In the genomic region with DNA sequence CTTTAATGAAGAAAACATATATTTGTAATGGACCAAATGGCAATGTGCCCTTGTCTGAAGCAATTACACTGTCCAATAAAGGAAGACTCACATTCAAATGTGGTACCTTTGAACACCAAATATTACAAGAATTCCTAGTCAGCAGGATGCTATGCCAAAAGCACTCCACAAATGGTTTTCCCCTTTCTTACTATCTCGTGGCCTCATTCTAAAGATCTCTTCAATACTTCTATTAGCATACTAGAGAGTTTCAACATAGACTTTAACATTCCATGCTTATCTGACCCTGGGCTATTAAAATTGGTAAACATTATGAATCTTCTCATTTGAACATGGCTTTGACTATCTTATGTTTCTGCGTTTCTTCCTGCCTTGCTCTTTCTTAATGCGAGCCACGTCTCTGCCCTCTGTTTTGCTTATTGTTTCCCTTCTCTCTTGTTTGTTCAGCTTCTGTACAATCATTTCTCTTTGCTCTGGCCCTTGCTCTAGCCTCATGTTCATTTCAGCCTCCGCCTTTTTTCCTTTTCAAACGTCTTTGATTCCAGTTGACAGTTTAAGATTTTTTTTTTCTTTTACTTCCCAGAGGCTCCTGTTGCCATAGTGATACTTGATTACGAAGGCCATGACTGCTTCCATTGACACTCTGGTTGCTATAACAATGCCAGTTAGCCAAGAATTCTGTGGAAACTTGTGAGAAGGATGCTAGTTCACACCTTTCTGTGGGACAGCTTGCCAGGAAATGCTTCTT, we compare ENCODE assay signal across 14 cellular contexts. TPM values are rescaled to one million over a fixed set of nuclear protein-coding genes. Genes with fewer than 3 reads are reported as not detected.
DNase-seq lines count a peak whose midpoint lies in the region; ATAC-seq, FAIRE-seq and TF ChIP-seq lines count a peak whose summit lies in the region.
"Had no signal": no experiment of that assay in that cellular context is flagged by ENCODE, and none has a peak within 500 bp of the region (broad histone marks: within the 10 kb centered on the region; RNA-seq: fewer than 3 reads in every experiment).

No MANE protein-coding gene starts in this region.

- H3K27ac ChIP-seq in RWPE2 (ENCODE audit: poor library complexity, severe bottlenecking) (no peak overlapping the region), kidney (ENCODE audit: low read depth in 2 of 2, low read length in 2 of 2) (no peak overlapping the region)
- H3K27ac ChIP-seq: stomach had no signal

- H2AFZ ChIP-seq in neuron (ENCODE audit: low read depth, low read length), result no peak overlapping the region

- peaks cover 21% of the 10 kb centered on the region for H3K4me1 ChIP-seq in RWPE2 (ENCODE audit: insufficient read depth, poor library complexity, severe bottlenecking)
- H3K4me1 ChIP-seq in neuron (ENCODE audit: insufficient read depth, low read length), result peaks cover 26% of the 10 kb centered on the region
- no peaks in the 10 kb centered on the region for H3K4me1 ChIP-seq in kidney (ENCODE audit: control insufficient read depth in 1 of 2, insufficient read depth in 1 of 2, low read depth in 1 of 2, low read length in 2 of 2)

- peak; percentile 6 for DNase-seq in ELR (ENCODE audit: low read depth)
- DNase-seq in RWPE2 (ENCODE audit: low spot score), result no peak
- DNase-seq in fibroblast of the aortic adventitia (ENCODE audit: low read depth), result peak; percentile 77
- no peak for DNase-seq in kidney
- no peak for DNase-seq in NAMALWA (ENCODE audit: low spot score)
- DNase-seq: activated T-cell treated with anti-CD3 and anti-CD28 coated beads for 4 hours; natural killer cell; NCI-H345; stimulated activated CD4-positive, alpha-beta T cell treated with anti-CD3 and anti-CD28 coated beads, Interleukin-2, amount 100 ng/mL, for 48 hours; stomach had no signal

- intact Hi-C loops in kidney (cut with DNase I), result no loop called here

- no peak for FAIRE-seq in kidney (lab: Jason Lieb, UNC)
- FAIRE-seq: GM18507 had no signal

- H3K27me3 ChIP-seq in RWPE2 (ENCODE audit: insufficient read depth, poor library complexity, severe bottlenecking) (no peaks in the 10 kb centered on the region), neuron (ENCODE audit: insufficient read depth, low read length) (peaks cover 4% of the 10 kb centered on the region)
- H3K27me3 ChIP-seq: stomach had no signal

- H3K36me3 ChIP-seq in RWPE2 (ENCODE audit: low read depth) (no peaks in the 10 kb centered on the region), neuron (ENCODE audit: insufficient read depth, low read length) (no peaks in the 10 kb centered on the region), kidney (ENCODE audit: control insufficient read depth in 1 of 2, insufficient read depth in 2 of 2, low read length in 2 of 2) (no peaks in the 10 kb centered on the region)
- H3K36me3 ChIP-seq: stomach had no signal

- ATAC-seq in RWPE2 (ENCODE audit: low read depth) (peak; percentile 32), GM18861 (IDR thresholded peaks at IDR 0.05; ENCODE audit: unreplicated experiment) (no peak), GM21786 (IDR thresholded peaks at IDR 0.05; ENCODE audit: unreplicated experiment) (no peak)
- ATAC-seq: natural killer cell had no signal

- H3K4me3 ChIP-seq in RWPE2 (ENCODE audit: severe bottlenecking), result no peak overlapping the region
- no peak overlapping the region for H3K4me3 ChIP-seq in fibroblast of the aortic adventitia (ENCODE audit: low read depth, low read length)
- H3K4me3 ChIP-seq in neuron (ENCODE audit: low read length), result peak overlapping the region; percentile 2
- H3K4me3 ChIP-seq in kidney (ENCODE audit: low read length in 2 of 2), result no peak overlapping the region
- H3K4me3 ChIP-seq: stomach had no signal

- no peaks in the 10 kb centered on the region for H3K9me3 ChIP-seq in RWPE2 (ENCODE audit: severe bottlenecking)
- no peaks in the 10 kb centered on the region for H3K9me3 ChIP-seq in neuron (ENCODE audit: low read length)
- no peaks in the 10 kb centered on the region for H3K9me3 ChIP-seq in kidney (ENCODE audit: control insufficient read depth in 1 of 2, low read length in 2 of 2)
- H3K9me3 ChIP-seq: stomach had no signal

- no peak overlapping the region for H3K9ac ChIP-seq in kidney (ENCODE audit: low read length in 2 of 2)

- TF ChIP-seq CTCF in RWPE2 (IDR thresholded peaks at IDR 0.05; ENCODE audit: poor library complexity, severe bottlenecking), result no peak
- no peak for TF ChIP-seq CTCF in fibroblast of the aortic adventitia (IDR thresholded peaks at IDR 0.05; ENCODE audit: insufficient read depth, low read length)
- TF ChIP-seq CTCF in kidney (IDR thresholded peaks at IDR 0.05; ENCODE audit: borderline replicate concordance, extremely low read depth, insufficient read depth), result no peak

RNA-seq across cellular contexts. Expression of a gene that starts 49.5 kb away (rescaled TPM):
- total RNA-seq in fibroblast of the aortic adventitia (ENCODE audit: low replicate concordance) (23.8 and 32.8 TPM in 2 replicates), kidney (16.5 TPM)
- polyA plus RNA-seq in kidney (ENCODE audit: insufficient read depth, low read depth, low replicate concordance), result 3.7 TPM

Comparison
In these comparisons a context has a peak if more than half of its experiments do, and no peak if none do; other contexts are left out.
1. DNase-seq: peak in ELR (single experiment) and fibroblast of the aortic adventitia (single experiment); none in RWPE2 (single experiment), kidney (single experiment) and NAMALWA (single experiment).